In the genomic region with DNA sequence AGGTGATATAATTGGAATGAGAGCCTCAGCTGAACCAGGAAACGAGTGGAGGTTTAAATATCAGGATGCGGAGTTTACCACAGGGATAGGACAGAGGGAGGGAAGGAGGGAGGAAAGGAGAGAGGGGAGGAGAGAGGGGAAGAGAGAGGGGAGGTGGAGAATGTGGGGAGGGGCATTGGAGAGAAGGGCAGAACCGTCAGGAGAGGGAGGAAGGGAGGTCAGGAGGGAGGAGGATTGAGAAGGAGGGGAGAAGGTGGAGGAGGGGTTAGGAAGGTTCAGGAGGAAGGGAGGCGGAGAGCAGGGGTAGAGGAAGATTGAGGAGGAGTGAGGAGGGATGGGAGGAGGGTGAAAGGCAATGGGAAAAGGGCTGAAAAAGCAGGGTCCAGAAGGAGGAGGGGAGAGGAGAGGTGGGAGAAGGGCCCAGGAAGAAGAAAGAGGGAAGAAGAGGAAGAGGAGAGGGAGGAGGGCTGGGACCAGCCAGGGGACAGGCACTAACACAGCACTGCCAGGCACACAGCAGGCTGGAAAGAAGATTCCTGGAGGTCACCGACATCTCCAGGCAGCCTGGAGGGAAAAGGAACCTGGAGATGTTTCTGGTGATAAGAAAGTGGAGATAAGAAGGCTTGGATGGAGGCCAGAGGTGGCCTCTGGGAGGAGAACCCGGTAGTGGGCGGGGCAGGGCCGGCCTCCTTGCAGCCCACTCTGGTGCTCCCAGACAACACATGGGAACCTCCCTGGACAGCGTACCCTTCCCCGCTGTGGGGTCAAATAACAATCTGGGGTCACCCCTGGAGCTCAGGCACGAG, we compare ENCODE assay signal across 1 cellular context.
TF ChIP-seq lines count a peak whose summit lies in the region.

No MANE protein-coding gene starts in this region.

TF ChIP-seq in HEK293, 187 proteins besides CTCF, POLR2A, EP300 and RAD21 (continued from another document and continues in another):
- TF ChIP-seq, protein P1, sequence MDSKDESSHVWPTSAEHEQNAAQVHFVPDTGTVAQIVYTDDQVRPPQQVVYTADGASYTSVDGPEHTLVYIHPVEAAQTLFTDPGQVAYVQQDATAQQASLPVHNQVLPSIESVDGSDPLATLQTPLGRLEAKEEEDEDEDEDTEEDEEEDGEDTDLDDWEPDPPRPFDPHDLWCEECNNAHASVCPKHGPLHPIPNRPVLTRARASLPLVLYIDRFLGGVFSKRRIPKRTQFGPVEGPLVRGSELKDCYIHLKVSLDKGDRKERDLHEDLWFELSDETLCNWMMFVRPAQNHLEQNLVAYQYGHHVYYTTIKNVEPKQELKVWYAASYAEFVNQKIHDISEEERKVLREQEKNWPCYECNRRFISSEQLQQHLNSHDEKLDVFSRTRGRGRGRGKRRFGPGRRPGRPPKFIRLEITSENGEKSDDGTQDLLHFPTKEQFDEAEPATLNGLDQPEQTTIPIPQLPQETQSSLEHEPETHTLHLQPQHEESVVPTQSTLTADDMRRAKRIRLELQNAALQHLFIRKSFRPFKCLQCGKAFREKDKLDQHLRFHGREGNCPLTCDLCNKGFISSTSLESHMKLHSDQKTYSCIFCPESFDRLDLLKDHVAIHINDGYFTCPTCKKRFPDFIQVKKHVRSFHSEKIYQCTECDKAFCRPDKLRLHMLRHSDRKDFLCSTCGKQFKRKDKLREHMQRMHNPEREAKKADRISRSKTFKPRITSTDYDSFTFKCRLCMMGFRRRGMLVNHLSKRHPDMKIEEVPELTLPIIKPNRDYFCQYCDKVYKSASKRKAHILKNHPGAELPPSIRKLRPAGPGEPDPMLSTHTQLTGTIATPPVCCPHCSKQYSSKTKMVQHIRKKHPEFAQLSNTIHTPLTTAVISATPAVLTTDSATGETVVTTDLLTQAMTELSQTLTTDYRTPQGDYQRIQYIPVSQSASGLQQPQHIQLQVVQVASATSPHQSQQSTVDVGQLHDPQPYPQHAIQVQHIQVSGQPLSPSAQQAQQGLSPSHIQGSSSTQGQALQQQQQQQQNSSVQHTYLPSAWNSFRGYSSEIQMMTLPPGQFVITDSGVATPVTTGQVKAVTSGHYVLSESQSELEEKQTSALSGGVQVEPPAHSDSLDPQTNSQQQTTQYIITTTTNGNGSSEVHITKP (tag by site-specific recombination; IDR thresholded peaks at IDR 0.05): peak; percentile 90
- TF ChIP-seq, protein P2, sequence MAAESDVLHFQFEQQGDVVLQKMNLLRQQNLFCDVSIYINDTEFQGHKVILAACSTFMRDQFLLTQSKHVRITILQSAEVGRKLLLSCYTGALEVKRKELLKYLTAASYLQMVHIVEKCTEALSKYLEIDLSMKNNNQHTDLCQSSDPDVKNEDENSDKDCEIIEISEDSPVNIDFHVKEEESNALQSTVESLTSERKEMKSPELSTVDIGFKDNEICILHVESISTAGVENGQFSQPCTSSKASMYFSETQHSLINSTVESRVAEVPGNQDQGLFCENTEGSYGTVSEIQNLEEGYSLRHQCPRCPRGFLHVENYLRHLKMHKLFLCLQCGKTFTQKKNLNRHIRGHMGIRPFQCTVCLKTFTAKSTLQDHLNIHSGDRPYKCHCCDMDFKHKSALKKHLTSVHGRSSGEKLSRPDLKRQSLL (tag by site-specific recombination; IDR thresholded peaks at IDR 0.05): no peak
- TF ChIP-seq SALL2 (tag by site-specific recombination; IDR thresholded peaks at IDR 0.05; ENCODE audit: borderline replicate concordance) (0 out of 2 replicates have a peak, but pooled peaks have one; percentile 38), ZNF785 (tag by site-specific recombination; IDR thresholded peaks at IDR 0.05) (no peak; the same call in 1 of the 2 replicates), REPIN1 (tag by site-specific recombination; IDR thresholded peaks at IDR 0.05; ENCODE audit: low read depth) (no peak), ZNF654 (tag by site-specific recombination; IDR thresholded peaks at IDR 0.05; ENCODE audit: low read depth) (no peak), ZNF114 (tag by site-specific recombination; IDR thresholded peaks at IDR 0.05) (no peak), MYNN (tag by site-specific recombination; IDR thresholded peaks at IDR 0.05; ENCODE audit: borderline replicate concordance) (no peak), ZNF426 (tag by site-specific recombination; IDR thresholded peaks at IDR 0.05) (no peak), ZXDB (tag by site-specific recombination; IDR thresholded peaks at IDR 0.05) (peak; percentile 46; the same call in 1 of the 2 replicates), ZEB2 (tag by site-specific recombination; IDR thresholded peaks at IDR 0.05) (no peak), ZNF394 (tag by site-specific recombination; IDR thresholded peaks at IDR 0.05; ENCODE audit: borderline replicate concordance) (no peak), ZNF2 (tag by site-specific recombination; IDR thresholded peaks at IDR 0.05) (no peak), HOXA7 (CRISPR knock-in tag; IDR thresholded peaks at IDR 0.05; ENCODE audit: borderline replicate concordance) (no peak), TCF7L2 (IDR thresholded peaks at IDR 0.05; ENCODE audit: borderline replicate concordance, low read depth, low read length) (no peak), ZNF830 (tag by site-specific recombination; IDR thresholded peaks at IDR 0.05; ENCODE audit: low read depth) (no peak), ZNF561 (tag by site-specific recombination; IDR thresholded peaks at IDR 0.05; ENCODE audit: borderline replicate concordance) (no peak), ZNF776 (tag by site-specific recombination; IDR thresholded peaks at IDR 0.05; ENCODE audit: borderline replicate concordance) (peak; percentile 83; the same call in 1 of the 2 replicates), ZNF239 (tag by site-specific recombination; IDR thresholded peaks at IDR 0.05) (0 out of 2 replicates have a peak, but pooled peaks have one; percentile 60), ZNF596 (tag by site-specific recombination; IDR thresholded peaks at IDR 0.05) (no peak), ZNF10 (tag by site-specific recombination; IDR thresholded peaks at IDR 0.05) (no peak), ZSCAN30 (tag by site-specific recombination; IDR thresholded peaks at IDR 0.05) (no peak), ZNF211 (tag by site-specific recombination; IDR thresholded peaks at IDR 0.05; ENCODE audit: low read depth) (no peak)
- TF ChIP-seq, protein P3, sequence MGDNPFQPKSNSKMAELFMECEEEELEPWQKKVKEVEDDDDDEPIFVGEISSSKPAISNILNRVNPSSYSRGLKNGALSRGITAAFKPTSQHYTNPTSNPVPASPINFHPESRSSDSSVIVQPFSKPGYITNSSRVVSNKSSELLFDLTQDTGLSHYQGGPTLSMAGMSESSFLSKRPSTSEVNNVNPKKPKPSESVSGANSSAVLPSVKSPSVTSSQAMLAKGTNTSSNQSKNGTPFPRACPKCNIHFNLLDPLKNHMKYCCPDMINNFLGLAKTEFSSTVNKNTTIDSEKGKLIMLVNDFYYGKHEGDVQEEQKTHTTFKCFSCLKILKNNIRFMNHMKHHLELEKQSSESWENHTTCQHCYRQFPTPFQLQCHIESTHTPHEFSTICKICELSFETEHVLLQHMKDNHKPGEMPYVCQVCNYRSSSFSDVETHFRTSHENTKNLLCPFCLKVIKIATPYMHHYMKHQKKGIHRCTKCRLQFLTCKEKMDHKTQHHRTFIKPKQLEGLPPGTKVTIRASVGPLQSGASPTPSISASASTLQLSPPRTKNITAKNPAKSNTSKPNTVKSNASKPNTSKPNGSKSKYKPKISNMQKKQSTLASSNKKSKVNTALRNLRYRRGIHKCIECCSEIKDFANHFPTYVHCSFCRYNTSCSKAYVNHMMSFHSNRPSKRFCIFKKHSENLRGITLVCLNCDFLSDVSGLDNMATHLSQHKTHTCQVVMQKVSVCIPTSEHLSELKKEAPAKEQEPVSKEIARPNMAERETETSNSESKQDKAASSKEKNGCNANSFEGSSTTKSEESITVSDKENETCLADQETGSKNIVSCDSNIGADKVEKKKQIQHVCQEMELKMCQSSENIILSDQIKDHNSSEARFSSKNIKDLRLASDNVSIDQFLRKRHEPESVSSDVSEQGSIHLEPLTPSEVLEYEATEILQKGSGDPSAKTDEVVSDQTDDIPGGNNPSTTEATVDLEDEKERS (tag by site-specific recombination; IDR thresholded peaks at IDR 0.05): no peak
- TF ChIP-seq, protein P4, sequence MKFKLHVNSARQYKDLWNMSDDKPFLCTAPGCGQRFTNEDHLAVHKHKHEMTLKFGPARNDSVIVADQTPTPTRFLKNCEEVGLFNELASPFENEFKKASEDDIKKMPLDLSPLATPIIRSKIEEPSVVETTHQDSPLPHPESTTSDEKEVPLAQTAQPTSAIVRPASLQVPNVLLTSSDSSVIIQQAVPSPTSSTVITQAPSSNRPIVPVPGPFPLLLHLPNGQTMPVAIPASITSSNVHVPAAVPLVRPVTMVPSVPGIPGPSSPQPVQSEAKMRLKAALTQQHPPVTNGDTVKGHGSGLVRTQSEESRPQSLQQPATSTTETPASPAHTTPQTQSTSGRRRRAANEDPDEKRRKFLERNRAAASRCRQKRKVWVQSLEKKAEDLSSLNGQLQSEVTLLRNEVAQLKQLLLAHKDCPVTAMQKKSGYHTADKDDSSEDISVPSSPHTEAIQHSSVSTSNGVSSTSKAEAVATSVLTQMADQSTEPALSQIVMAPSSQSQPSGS (tag by site-specific recombination; IDR thresholded peaks at IDR 0.05; ENCODE audit: low read depth): no peak
- TF ChIP-seq, protein P5, sequence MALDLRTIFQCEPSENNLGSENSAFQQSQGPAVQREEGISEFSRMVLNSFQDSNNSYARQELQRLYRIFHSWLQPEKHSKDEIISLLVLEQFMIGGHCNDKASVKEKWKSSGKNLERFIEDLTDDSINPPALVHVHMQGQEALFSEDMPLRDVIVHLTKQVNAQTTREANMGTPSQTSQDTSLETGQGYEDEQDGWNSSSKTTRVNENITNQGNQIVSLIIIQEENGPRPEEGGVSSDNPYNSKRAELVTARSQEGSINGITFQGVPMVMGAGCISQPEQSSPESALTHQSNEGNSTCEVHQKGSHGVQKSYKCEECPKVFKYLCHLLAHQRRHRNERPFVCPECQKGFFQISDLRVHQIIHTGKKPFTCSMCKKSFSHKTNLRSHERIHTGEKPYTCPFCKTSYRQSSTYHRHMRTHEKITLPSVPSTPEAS (tag by site-specific recombination; IDR thresholded peaks at IDR 0.05): no peak
- TF ChIP-seq, protein P6, sequence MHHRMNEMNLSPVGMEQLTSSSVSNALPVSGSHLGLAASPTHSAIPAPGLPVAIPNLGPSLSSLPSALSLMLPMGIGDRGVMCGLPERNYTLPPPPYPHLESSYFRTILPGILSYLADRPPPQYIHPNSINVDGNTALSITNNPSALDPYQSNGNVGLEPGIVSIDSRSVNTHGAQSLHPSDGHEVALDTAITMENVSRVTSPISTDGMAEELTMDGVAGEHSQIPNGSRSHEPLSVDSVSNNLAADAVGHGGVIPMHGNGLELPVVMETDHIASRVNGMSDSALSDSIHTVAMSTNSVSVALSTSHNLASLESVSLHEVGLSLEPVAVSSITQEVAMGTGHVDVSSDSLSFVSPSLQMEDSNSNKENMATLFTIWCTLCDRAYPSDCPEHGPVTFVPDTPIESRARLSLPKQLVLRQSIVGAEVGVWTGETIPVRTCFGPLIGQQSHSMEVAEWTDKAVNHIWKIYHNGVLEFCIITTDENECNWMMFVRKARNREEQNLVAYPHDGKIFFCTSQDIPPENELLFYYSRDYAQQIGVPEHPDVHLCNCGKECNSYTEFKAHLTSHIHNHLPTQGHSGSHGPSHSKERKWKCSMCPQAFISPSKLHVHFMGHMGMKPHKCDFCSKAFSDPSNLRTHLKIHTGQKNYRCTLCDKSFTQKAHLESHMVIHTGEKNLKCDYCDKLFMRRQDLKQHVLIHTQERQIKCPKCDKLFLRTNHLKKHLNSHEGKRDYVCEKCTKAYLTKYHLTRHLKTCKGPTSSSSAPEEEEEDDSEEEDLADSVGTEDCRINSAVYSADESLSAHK (tag by site-specific recombination; IDR thresholded peaks at IDR 0.05): no peak
- TF ChIP-seq, protein P7, sequence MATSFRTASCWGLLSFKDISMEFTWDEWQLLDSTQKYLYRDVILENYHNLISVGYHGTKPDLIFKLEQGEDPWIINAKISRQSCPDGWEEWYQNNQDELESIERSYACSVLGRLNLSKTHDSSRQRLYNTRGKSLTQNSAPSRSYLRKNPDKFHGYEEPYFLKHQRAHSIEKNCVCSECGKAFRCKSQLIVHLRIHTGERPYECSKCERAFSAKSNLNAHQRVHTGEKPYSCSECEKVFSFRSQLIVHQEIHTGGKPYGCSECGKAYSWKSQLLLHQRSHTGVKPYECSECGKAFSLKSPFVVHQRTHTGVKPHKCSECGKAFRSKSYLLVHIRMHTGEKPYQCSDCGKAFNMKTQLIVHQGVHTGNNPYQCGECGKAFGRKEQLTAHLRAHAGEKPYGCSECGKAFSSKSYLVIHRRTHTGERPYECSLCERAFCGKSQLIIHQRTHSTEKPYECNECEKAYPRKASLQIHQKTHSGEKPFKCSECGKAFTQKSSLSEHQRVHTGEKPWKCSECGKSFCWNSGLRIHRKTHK (tag by site-specific recombination; IDR thresholded peaks at IDR 0.05): no peak
- TF ChIP-seq, protein P8, sequence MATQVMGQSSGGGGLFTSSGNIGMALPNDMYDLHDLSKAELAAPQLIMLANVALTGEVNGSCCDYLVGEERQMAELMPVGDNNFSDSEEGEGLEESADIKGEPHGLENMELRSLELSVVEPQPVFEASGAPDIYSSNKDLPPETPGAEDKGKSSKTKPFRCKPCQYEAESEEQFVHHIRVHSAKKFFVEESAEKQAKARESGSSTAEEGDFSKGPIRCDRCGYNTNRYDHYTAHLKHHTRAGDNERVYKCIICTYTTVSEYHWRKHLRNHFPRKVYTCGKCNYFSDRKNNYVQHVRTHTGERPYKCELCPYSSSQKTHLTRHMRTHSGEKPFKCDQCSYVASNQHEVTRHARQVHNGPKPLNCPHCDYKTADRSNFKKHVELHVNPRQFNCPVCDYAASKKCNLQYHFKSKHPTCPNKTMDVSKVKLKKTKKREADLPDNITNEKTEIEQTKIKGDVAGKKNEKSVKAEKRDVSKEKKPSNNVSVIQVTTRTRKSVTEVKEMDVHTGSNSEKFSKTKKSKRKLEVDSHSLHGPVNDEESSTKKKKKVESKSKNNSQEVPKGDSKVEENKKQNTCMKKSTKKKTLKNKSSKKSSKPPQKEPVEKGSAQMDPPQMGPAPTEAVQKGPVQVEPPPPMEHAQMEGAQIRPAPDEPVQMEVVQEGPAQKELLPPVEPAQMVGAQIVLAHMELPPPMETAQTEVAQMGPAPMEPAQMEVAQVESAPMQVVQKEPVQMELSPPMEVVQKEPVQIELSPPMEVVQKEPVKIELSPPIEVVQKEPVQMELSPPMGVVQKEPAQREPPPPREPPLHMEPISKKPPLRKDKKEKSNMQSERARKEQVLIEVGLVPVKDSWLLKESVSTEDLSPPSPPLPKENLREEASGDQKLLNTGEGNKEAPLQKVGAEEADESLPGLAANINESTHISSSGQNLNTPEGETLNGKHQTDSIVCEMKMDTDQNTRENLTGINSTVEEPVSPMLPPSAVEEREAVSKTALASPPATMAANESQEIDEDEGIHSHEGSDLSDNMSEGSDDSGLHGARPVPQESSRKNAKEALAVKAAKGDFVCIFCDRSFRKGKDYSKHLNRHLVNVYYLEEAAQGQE (tag by site-specific recombination; IDR thresholded peaks at IDR 0.05): no peak
